In genomic region chr12:12885060-12885792, GRCh38 we compare ENCODE assay signal across 22 cellular contexts. TPM values are rescaled to one million over a fixed set of nuclear protein-coding genes. Genes with fewer than 3 reads are reported as not detected.
A peak's percentile ranks its signal among the peaks of the same experiment; 100 is the strongest.
DNase-seq lines count a peak whose midpoint lies in the region; ATAC-seq and TF ChIP-seq lines count a peak whose summit lies in the region.
"Had no signal": no experiment of that assay in that cellular context is flagged by ENCODE, and none has a peak within 500 bp of the region (broad histone marks: within the 10 kb centered on the region; RNA-seq: fewer than 3 reads in every experiment).

No MANE protein-coding gene starts in this region.

- intact Hi-C loops in lower lobe of right lung (cut with DNase I): no loop called here
- intact Hi-C loops in activated CD4-positive, alpha-beta T cell treated with anti-CD3 and anti-CD28 coated beads for 36 hours (cut with DNase I, micrococcal nuclease): no loop called here

- CTCF ChIA-PET in activated CD4-positive, alpha-beta T cell treated with anti-CD3 and anti-CD28 coated beads for 36 hours (lab: Charles Lee): no interaction called here

- H3K4me3 Mint-ChIP-seq in activated CD4-positive, alpha-beta T cell treated with anti-CD3 and anti-CD28 coated beads for 36 hours: no peak overlapping the region
- H3K4me3 Mint-ChIP-seq: activated CD4-positive, alpha-beta memory T cell treated with anti-CD3 and anti-CD28 coated beads for 36 hours; T-helper 1 cell treated with Interleukin-12 subunit alpha and Interleukin-12 subunit beta and Interleukin-4 antibody, amounts not matched to agents 30 μg/mL and 1 μg/mL, for 36 hours had no signal

- H3K4me3 ChIP-seq in HUES6 (ENCODE audit: low read depth, low read length) (no peak overlapping the region), SJCRH30 (no peak overlapping the region), lower lobe of right lung (no peak overlapping the region)
- H3K4me3 ChIP-seq: pancreas, stomach had no signal

- in situ Hi-C loops in GM13976 (cut with MboI; ENCODE audit: low sequenced_read_pairs, unreplicated experiment): no loop called here

- ATAC-seq in lower lobe of right lung: peak in 1 of 2 donors; percentile 36
- no peak for ATAC-seq in activated CD4-positive, alpha-beta T cell treated with anti-CD3 and anti-CD28 coated beads for 36 hours
- ATAC-seq: activated naive CD4-positive, alpha-beta T cell treated with anti-CD3 and anti-CD28 coated beads, Interleukin-2, amount 50 U/mL, for 72 hours; foreskin keratinocyte; left ventricle myocardium superior; pancreas had no signal

- H3K27ac Mint-ChIP-seq in activated CD4-positive, alpha-beta T cell treated with anti-CD3 and anti-CD28 coated beads for 36 hours: no peak overlapping the region
- H3K27ac Mint-ChIP-seq: activated CD4-positive, alpha-beta memory T cell treated with anti-CD3 and anti-CD28 coated beads for 36 hours; T-helper 1 cell treated with Interleukin-12 subunit alpha and Interleukin-12 subunit beta and Interleukin-4 antibody, amounts not matched to agents 30 μg/mL and 1 μg/mL, for 36 hours had no signal

- DNase-seq in COLO668 (lab: John Stamatoyannopoulos, UW; ENCODE audit: unreplicated experiment): peak; percentile 4
- DNase-seq in SJCRH30: peak; percentile 34 to 40
- no peak for DNase-seq in lower lobe of right lung
- no peak for DNase-seq in GM13976 (ENCODE audit: low spot score)
- no peak for DNase-seq in GM19238 (ENCODE audit: insufficient read length, low spot score)
- DNase-seq in activated CD4-positive, alpha-beta T cell treated with anti-CD3 and anti-CD28 coated beads for 36 hours: no peak
- no peak for DNase-seq in kidney glomerular epithelial cell (lab: John Stamatoyannopoulos, UW)
- DNase-seq: activated CD4-positive, alpha-beta memory T cell treated with anti-CD3 and anti-CD28 coated beads for 36 hours; brain microvascular endothelial cell; EL; foreskin keratinocyte; Kasumi-1; left ventricle myocardium superior; NCI-H1092 treated with DMSO at 0.1 percent for 48 hours; pancreas; SHP77 treated with DMSO at 0.1 percent for 48 hours; stimulated activated CD4-positive, alpha-beta T cell treated with anti-CD3 and anti-CD28 coated beads, Interleukin-1b, Interleukin-23, amount 100 ng/mL, for 48 hours; stomach had no signal

- POLR2A ChIA-PET in activated CD4-positive, alpha-beta T cell treated with anti-CD3 and anti-CD28 coated beads for 36 hours (lab: Charles Lee): no interaction called here

- H3K9ac ChIP-seq in HUES6 (ENCODE audit: low read length): peak overlapping the region; percentile 1

- no peaks in the 10 kb centered on the region for H3K36me3 Mint-ChIP-seq in activated CD4-positive, alpha-beta T cell treated with anti-CD3 and anti-CD28 coated beads for 36 hours (ENCODE audit: low read depth)
- H3K36me3 Mint-ChIP-seq: activated CD4-positive, alpha-beta memory T cell treated with anti-CD3 and anti-CD28 coated beads for 36 hours; activated naive CD4-positive, alpha-beta T cell treated with anti-CD3 and anti-CD28 coated beads, Interleukin-2, amount 50 U/mL, for 72 hours had no signal

- peaks cover 8% of the 10 kb centered on the region for H3K27me3 Mint-ChIP-seq in activated CD4-positive, alpha-beta T cell treated with anti-CD3 and anti-CD28 coated beads for 36 hours

- H3K9me3 ChIP-seq in HUES6 (ENCODE audit: control insufficient read depth, insufficient read depth, low read depth, low read length) (no peaks in the 10 kb centered on the region), SJCRH30 (replicated peaks) (no peaks in the 10 kb centered on the region), lower lobe of right lung (no peaks in the 10 kb centered on the region)
- H3K9me3 ChIP-seq: pancreas, stomach had no signal

- H3K4me1 Mint-ChIP-seq in activated CD4-positive, alpha-beta T cell treated with anti-CD3 and anti-CD28 coated beads for 36 hours: peaks cover 12% of the 10 kb centered on the region

- H3K4me1 ChIP-seq in HUES6 (ENCODE audit: control insufficient read depth, insufficient read depth, low read length) (peaks cover 19% of the 10 kb centered on the region), SJCRH30 (peaks cover 20% of the 10 kb centered on the region), lower lobe of right lung (peaks cover 4% of the 10 kb centered on the region)
- H3K4me1 ChIP-seq: pancreas had no signal

- H3K27ac ChIP-seq in HUES6 (ENCODE audit: low read depth, low read length) (no peak overlapping the region), SJCRH30 (no peak overlapping the region), lower lobe of right lung (peak overlapping the region; percentile 5)
- H3K27ac ChIP-seq: brain microvascular endothelial cell, pancreas, VCaP had no signal

- H3K27me3 ChIP-seq in HUES6 (ENCODE audit: control insufficient read depth, insufficient read depth, low read length) (peaks cover 37% of the 10 kb centered on the region), SJCRH30 (no peaks in the 10 kb centered on the region), lower lobe of right lung (ENCODE audit: low read depth) (no peaks in the 10 kb centered on the region)
- H3K27me3 ChIP-seq: brain microvascular endothelial cell, foreskin keratinocyte, pancreas had no signal

- H3K36me3 ChIP-seq in HUES6 (ENCODE audit: control insufficient read depth, insufficient read depth, low read length) (no peaks in the 10 kb centered on the region), SJCRH30 (no peaks in the 10 kb centered on the region), lower lobe of right lung (no peaks in the 10 kb centered on the region)
- H3K36me3 ChIP-seq: brain microvascular endothelial cell, pancreas, stomach had no signal

- TF ChIP-seq CTCF in lower lobe of right lung (IDR thresholded peaks at IDR 0.05): no peak
- no peak for TF ChIP-seq CTCF in GM13976 (IDR thresholded peaks at IDR 0.05; ENCODE audit: borderline replicate concordance, control extremely low read depth, extremely low read depth, insufficient read depth, missing control alignments)

- no peaks in the 10 kb centered on the region for H3K9me3 Mint-ChIP-seq in activated CD4-positive, alpha-beta T cell treated with anti-CD3 and anti-CD28 coated beads for 36 hours (ENCODE audit: low read depth)
- H3K9me3 Mint-ChIP-seq: activated CD4-positive, alpha-beta memory T cell treated with anti-CD3 and anti-CD28 coated beads for 36 hours; activated naive CD4-positive, alpha-beta T cell treated with anti-CD3 and anti-CD28 coated beads, Interleukin-2, amount 50 U/mL, for 72 hours; T-helper 1 cell treated with Interleukin-12 subunit alpha and Interleukin-12 subunit beta and Interleukin-4 antibody, amounts not matched to agents 30 μg/mL and 1 μg/mL, for 36 hours had no signal

RNA-seq across cellular contexts. Expression of gene GPRC5A, which starts 6.1 kb away (rescaled TPM):
- 15.6 and 18.0 TPM in 2 replicates for total RNA-seq in SJCRH30 (2014; rRNA removed; shearing (Covaris generic))
- total RNA-seq in lower lobe of right lung: 482 TPM
- under 1 TPM; 0.14 to 0.35 TPM for total RNA-seq in activated CD4-positive, alpha-beta T cell treated with anti-CD3 and anti-CD28 coated beads for 36 hours

Comparison
In these comparisons a context has a peak if more than half of its experiments do, and no peak if none do; other contexts are left out.
1. DNase-seq: peak in COLO668 (single experiment) and SJCRH30 (2 of 2); none in lower lobe of right lung (single experiment), GM13976 (single experiment), GM19238 (single experiment), activated CD4-positive, alpha-beta T cell treated with anti-CD3 and anti-CD28 coated beads for 36 hours (single experiment) and kidney glomerular epithelial cell (single experiment).
2. RNA of gene GPRC5A, which starts 6.1 kb away (total RNA-seq): 482 TPM in lower lobe of right lung (single experiment); 15.6 to 18.0 TPM in SJCRH30 and 0.14 to 0.35 TPM in activated CD4-positive, alpha-beta T cell treated with anti-CD3 and anti-CD28 coated beads for 36 hours; every median in the first group is over 10 times any median in the second.